8 cellular contexts compared by ENCODE assay signal in the genomic region with DNA sequence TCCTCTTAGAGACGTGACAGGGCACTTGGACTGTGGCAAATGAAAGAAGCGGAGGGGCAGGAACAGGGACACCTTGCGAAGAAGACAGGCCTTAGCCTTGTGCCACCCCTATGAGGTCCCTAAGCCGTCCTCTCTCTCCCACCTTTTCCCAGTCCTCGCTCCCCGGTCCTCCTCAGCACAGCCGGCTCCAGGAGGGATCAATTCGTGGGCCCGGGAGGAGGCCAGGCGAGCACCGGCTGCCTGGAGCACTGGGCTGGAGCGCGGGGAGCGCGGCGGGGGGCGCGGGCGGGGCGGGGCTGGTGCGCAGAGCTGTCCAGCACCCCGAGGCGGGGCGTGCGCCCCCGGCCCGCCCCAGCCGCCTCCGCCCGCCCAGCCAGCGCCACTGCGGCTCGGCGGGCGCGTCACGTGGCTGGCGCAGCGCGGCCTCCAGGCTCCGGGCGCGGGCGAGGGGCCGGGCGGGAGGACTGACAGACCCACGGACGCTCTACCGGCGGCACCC. TPM values are rescaled to one million over a fixed set of nuclear protein-coding genes. Genes with fewer than 3 reads are reported as not detected.
DNase-seq lines count a peak whose midpoint lies in the region; ATAC-seq and TF ChIP-seq lines count a peak whose summit lies in the region.

A gene with protein sequence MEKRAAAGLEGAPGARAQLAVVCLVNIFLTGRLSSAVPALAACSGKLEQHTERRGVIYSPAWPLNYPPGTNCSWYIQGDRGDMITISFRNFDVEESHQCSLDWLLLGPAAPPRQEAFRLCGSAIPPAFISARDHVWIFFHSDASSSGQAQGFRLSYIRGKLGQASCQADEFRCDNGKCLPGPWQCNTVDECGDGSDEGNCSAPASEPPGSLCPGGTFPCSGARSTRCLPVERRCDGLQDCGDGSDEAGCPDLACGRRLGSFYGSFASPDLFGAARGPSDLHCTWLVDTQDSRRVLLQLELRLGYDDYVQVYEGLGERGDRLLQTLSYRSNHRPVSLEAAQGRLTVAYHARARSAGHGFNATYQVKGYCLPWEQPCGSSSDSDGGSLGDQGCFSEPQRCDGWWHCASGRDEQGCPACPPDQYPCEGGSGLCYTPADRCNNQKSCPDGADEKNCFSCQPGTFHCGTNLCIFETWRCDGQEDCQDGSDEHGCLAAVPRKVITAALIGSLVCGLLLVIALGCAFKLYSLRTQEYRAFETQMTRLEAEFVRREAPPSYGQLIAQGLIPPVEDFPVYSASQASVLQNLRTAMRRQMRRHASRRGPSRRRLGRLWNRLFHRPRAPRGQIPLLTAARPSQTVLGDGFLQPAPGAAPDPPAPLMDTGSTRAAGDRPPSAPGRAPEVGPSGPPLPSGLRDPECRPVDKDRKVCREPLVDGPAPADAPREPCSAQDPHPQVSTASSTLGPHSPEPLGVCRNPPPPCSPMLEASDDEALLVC (plus strand): TSS at position 467 of the 499 bp plus-strand sequence. CDS start 456 bp downstream, outside the sequence.

- peak within 1 kb of the TSS; percentile 60 for H3K4me3 ChIP-seq in lower lobe of right lung
- peak within 1 kb of the TSS; percentile 82 for H3K4me3 ChIP-seq in suprapubic skin

- H3K9me3 ChIP-seq in lower lobe of right lung (no peaks in the 10 kb centered on the region), suprapubic skin (no peaks in the 10 kb centered on the region)

- peak; percentile 9 for DNase-seq in NCI-H1436 (lab: John Stamatoyannopoulos, UW)
- no peak for DNase-seq in NCI-H1436 treated with DMSO at 0.1 percent for 48 hours (lab: John Stamatoyannopoulos, UW)
- DNase-seq in NCI-H69 (lab: John Stamatoyannopoulos, UW), result peak; percentile 88
- DNase-seq in dermis blood vessel endothelial cell, result peak; percentile 26
- peak; percentile 54 for DNase-seq in lower lobe of right lung
- no peak for DNase-seq in suprapubic skin (ENCODE audit: low spot score in 2 of 2)
- DNase-seq in foreskin melanocyte, result no peak
- DNase-seq in GOT3 (lab: John Stamatoyannopoulos, UW), result no peak

- no peak for TF ChIP-seq CTCF in lower lobe of right lung (IDR thresholded peaks at IDR 0.05)
- TF ChIP-seq CTCF in suprapubic skin (IDR thresholded peaks at IDR 0.05), result no peak

- no peak for TF ChIP-seq POLR2A in suprapubic skin (IDR thresholded peaks at IDR 0.05)

- H3K4me1 ChIP-seq in lower lobe of right lung (peaks cover 9% of the 10 kb centered on the region), suprapubic skin (peaks cover 11% of the 10 kb centered on the region)

- peak within 1 kb of the TSS; percentile 65 for H3K27ac ChIP-seq in lower lobe of right lung
- H3K27ac ChIP-seq in suprapubic skin, result peak within 1 kb of the TSS; percentile 4

- intact Hi-C loops in lower lobe of right lung (cut with DNase I), result no loop called here

- H3K27me3 ChIP-seq in lower lobe of right lung (ENCODE audit: low read depth), result peaks cover 10% of the 10 kb centered on the region
- H3K27me3 ChIP-seq in suprapubic skin, result no peaks in the 10 kb centered on the region

- peak; percentile 61 to 69 for ATAC-seq in lower lobe of right lung

- no peaks in the 10 kb centered on the region for H3K36me3 ChIP-seq in lower lobe of right lung
- H3K36me3 ChIP-seq in suprapubic skin, result no peaks in the 10 kb centered on the region

- TF ChIP-seq EP300 in suprapubic skin (IDR thresholded peaks at IDR 0.05), result no peak

- 13% methylated on average over 13 of the region's 50 CpGs for WGBS in suprapubic skin

RNA-seq across cellular contexts. Expression of the gene that starts here (rescaled TPM):
- total RNA-seq in dermis blood vessel endothelial cell, result 6.6 and 12.0 TPM in 2 replicates
- 13.8 TPM for total RNA-seq in lower lobe of right lung
- 10 to 100 TPM in 3 of 4 donors, 1 to 10 TPM in 1; 9.8 to 17.1 (median 14.0) TPM for total RNA-seq in suprapubic skin

Comparison
In these comparisons a context has a peak if more than half of its experiments do, and no peak if none do; other contexts are left out.
1. DNase-seq: peak in NCI-H1436 (single experiment), NCI-H69 (single experiment), dermis blood vessel endothelial cell (single experiment) and lower lobe of right lung (single experiment); none in NCI-H1436 treated with DMSO at 0.1 percent for 48 hours (single experiment), suprapubic skin (0 of 2), foreskin melanocyte (single experiment) and GOT3 (single experiment).